Comparison of ENCODE assay signal across 21 cellular contexts in genomic region chrX:13009256-13009655, GRCh38. TPM values are rescaled to one million over a fixed set of nuclear protein-coding genes. Genes with fewer than 3 reads are reported as not detected.
DNase-seq lines count a peak whose midpoint lies in the region; ATAC-seq and TF ChIP-seq lines count a peak whose summit lies in the region.
"Had no signal": no experiment of that assay in that cellular context is flagged by ENCODE, and none has a peak within 500 bp of the region (broad histone marks: within the 10 kb centered on the region; RNA-seq: fewer than 3 reads in every experiment).

No MANE protein-coding gene starts in this region.

- H3K27ac ChIP-seq in OCI-LY1 (ENCODE audit: low read depth, low read length, poor library complexity, severe bottlenecking) (peak overlapping the region; percentile 92), mammary epithelial cell (ENCODE audit: insufficient read depth, low read depth, low read length) (peak overlapping the region; percentile 12), tibial artery (peak overlapping the region in 1 of 2 donors; percentile 28)
- H3K27ac ChIP-seq: BLaER1, parathyroid adenoma had no signal

- H3K4me1 ChIP-seq in OCI-LY1 (ENCODE audit: insufficient read depth, low read length, severe bottlenecking) (peaks cover 66% of the 10 kb centered on the region), mammary epithelial cell (ENCODE audit: insufficient read depth, low read length) (peaks cover 55% of the 10 kb centered on the region), tibial artery (peaks cover 0 to 40% (median 9%) of the 10 kb centered on the region in 4 donors)
- H3K4me1 ChIP-seq: parathyroid adenoma had no signal

- H3K36me3 ChIP-seq in OCI-LY1 (ENCODE audit: insufficient read depth, low read length) (no peaks in the 10 kb centered on the region), mammary epithelial cell (ENCODE audit: insufficient read depth, low read length) (no peaks in the 10 kb centered on the region), tibial artery (no peaks in the 10 kb centered on the region)
- H3K36me3 ChIP-seq: BLaER1, transverse colon had no signal

- CTCF ChIA-PET in mammary epithelial cell (lab: Charles Lee; ENCODE audit: low non-redundant PET) = no interaction called here

- in situ Hi-C loops in GM18951 (cut with MboI; ENCODE audit: low sequenced_read_pairs, unreplicated experiment) (loop anchor here (10.0 kb wide), 1 partner anchor 66 kb away; no protein-coding TSS in a partner anchor), mammary epithelial cell (cut with MboI; ENCODE audit: low sequenced_read_pairs in 2 of 2) (loop anchor here in 1 of 2 donors (10.0 kb wide), 1 partner anchor 216 kb away; no protein-coding TSS in a partner anchor)

- 0 out of 2 replicates have a peak, but pooled peaks cover 4% of the 10 kb centered on the region for H3F3A ChIP-seq in OCI-LY1 (ENCODE audit: insufficient read depth, low read length)

- H3K27me3 ChIP-seq in OCI-LY1 (ENCODE audit: insufficient read depth, low read length) (no peaks in the 10 kb centered on the region), mammary epithelial cell (ENCODE audit: insufficient read depth, low read length) (no peaks in the 10 kb centered on the region), tibial artery (no peaks in the 10 kb centered on the region)
- H3K27me3 ChIP-seq: BLaER1, transverse colon had no signal

- no peak overlapping the region for H3K4me3 ChIP-seq in OCI-LY1 (ENCODE audit: low read depth, low read length, poor library complexity, severe bottlenecking)
- H3K4me3 ChIP-seq in mammary epithelial cell (replicated peaks in 1 of 3; ENCODE audit: insufficient read depth in 1 of 3, low read depth in 2 of 3, low read length in 3 of 3) = no peak overlapping the region
- no peak overlapping the region for H3K4me3 ChIP-seq in tibial artery
- H3K4me3 ChIP-seq: BLaER1, GM23338, skin epidermis, transverse colon had no signal

- no TSS peak for BruUV-seq in mammary epithelial cell (replicated peaks; lab: Mats Ljungman, UMichigan)

- no peaks in the 10 kb centered on the region for H3K9me2 ChIP-seq in OCI-LY1 (ENCODE audit: low read depth, low read length)

- ATAC-seq in GM18873 (IDR thresholded peaks at IDR 0.05; ENCODE audit: low FRiP score, unreplicated experiment) = no peak
- no peak for ATAC-seq in stimulated activated naive CD8-positive, alpha-beta T cell treated with anti-CD3 and anti-CD28 coated beads, Interleukin-15, Interleukin-2, amounts not matched to agents 100 U/mL and 50 U/mL, for 24 hours
- ATAC-seq: GM23338; left lobe of liver; naive thymus-derived CD4-positive, alpha-beta T cell had no signal

- DNase-seq in mammary epithelial cell (peak; percentile 74), myocyte (ENCODE audit: low read depth) (peak; percentile 67), tibial artery (no peak)
- no peak for DNase-seq in stimulated activated naive CD8-positive, alpha-beta T cell treated with anti-CD3 and anti-CD28 coated beads, Interleukin-15, Interleukin-2, amounts not matched to agents 100 U/mL and 50 U/mL, for 24 hours
- DNase-seq: activated CD4-positive, alpha-beta T cell treated with anti-CD3 and anti-CD28 coated beads, Interleukin-2, amount 50 U/mL, for 4 hours; activated naive CD8-positive, alpha-beta T cell treated with anti-CD3 and anti-CD28 coated beads for 36 hours; DMS153; effector CD4-positive, alpha-beta T cell; naive thymus-derived CD4-positive, alpha-beta T cell; NCI-H1417; transverse colon had no signal

- intact Hi-C loops in mammary epithelial cell (cut with micrococcal nuclease) = loop anchor here (2.0 kb wide), 2 partner anchors 52 to 62 kb away; no protein-coding TSS in a partner anchor
- intact Hi-C loops in tibial artery (cut with DNase I; ENCODE audit: low total_unique reads) = no loop called here

- dilution Hi-C loops in mammary epithelial cell (cut with HindIII; ENCODE audit: low sequenced_read_pairs) = no loop called here

- H3K9me3 ChIP-seq in OCI-LY1 (ENCODE audit: low read length) (no peaks in the 10 kb centered on the region), mammary epithelial cell (replicated peaks; ENCODE audit: insufficient read depth, low read length) (no peaks in the 10 kb centered on the region), tibial artery (no peaks in the 10 kb centered on the region)
- H3K9me3 ChIP-seq: BLaER1, transverse colon had no signal

- no peak overlapping the region for H3K9ac ChIP-seq in OCI-LY1 (ENCODE audit: low read length)
- H3K9ac ChIP-seq in mammary epithelial cell (ENCODE audit: insufficient read depth, low read length) = no peak overlapping the region
- H3K9ac ChIP-seq: BLaER1, parathyroid adenoma had no signal

- TF ChIP-seq CTCF in OCI-LY1 (IDR thresholded peaks at IDR 0.05; ENCODE audit: low read length) = no peak
- no peak for TF ChIP-seq CTCF in mammary epithelial cell (conservative IDR thresholded peaks at IDR 0.05 in 1 of 2, IDR thresholded peaks at IDR 0.05 in 1 of 2; ENCODE audit: extremely low read depth in 1 of 2, insufficient read depth in 1 of 2, low read depth in 1 of 2, low read length in 2 of 2)
- TF ChIP-seq CTCF in tibial artery (IDR thresholded peaks at IDR 0.05) = no peak

- H2AFZ ChIP-seq in OCI-LY1 (ENCODE audit: low read length) (no peak overlapping the region), mammary epithelial cell (ENCODE audit: low read depth, low read length) (peak overlapping the region; percentile 0)
- H2AFZ ChIP-seq: GM23338, parathyroid adenoma had no signal

- no peaks in the 10 kb centered on the region for H3K79me2 ChIP-seq in OCI-LY1 (ENCODE audit: insufficient read depth, low read length)
- H3K79me2 ChIP-seq in mammary epithelial cell (ENCODE audit: insufficient read depth, low read length) = no peaks in the 10 kb centered on the region
- H3K79me2 ChIP-seq: parathyroid adenoma had no signal

- WGBS in mammary epithelial cell (ENCODE audit: low coverage, missing lambda C conversion rate) = 5% methylated on average over 2 of the region's 2 CpGs

- TF ChIP-seq POLR2A in GM18951 (IDR thresholded peaks at IDR 0.05; ENCODE audit: extremely low read depth, insufficient read depth, insufficient read length) = peak; percentile 30

- H4K20me1 ChIP-seq in OCI-LY1 (ENCODE audit: insufficient read depth, low read length) (no peaks in the 10 kb centered on the region), mammary epithelial cell (ENCODE audit: insufficient read depth, low read length) (no peaks in the 10 kb centered on the region)
- H4K20me1 ChIP-seq: BLaER1 had no signal

- no peak overlapping the region for H3K4me2 ChIP-seq in OCI-LY1 (ENCODE audit: low read length)
- H3K4me2 ChIP-seq in mammary epithelial cell (ENCODE audit: insufficient read depth, low read depth, low read length) = no peak overlapping the region
- H3K4me2 ChIP-seq: GM23338 had no signal

RNA-seq across cellular contexts. Expression of gene TMSB4X, which starts 34.3 kb away (rescaled TPM):
- total RNA-seq in mammary epithelial cell (1,000 to 10,000 TPM; 1,481 to 1,998 TPM), myocyte (2,306 and 4,478 TPM in 2 replicates)
- polyA plus RNA-seq in mammary epithelial cell = 2,487 TPM
- 1,100 TPM for polyA minus RNA-seq in mammary epithelial cell
- 5,381 TPM for polyA plus RNA-seq in myocyte (2012)

RNA-seq across cellular contexts. Expression of gene FAM9C, which starts 35.2 kb away (rescaled TPM):
- total RNA-seq in mammary epithelial cell = not detected
- polyA plus RNA-seq in mammary epithelial cell = not detected
- not detected for polyA minus RNA-seq in mammary epithelial cell
- 0.40 and 6.3 TPM in 2 replicates for total RNA-seq in myocyte
- 0.04 TPM for polyA plus RNA-seq in myocyte (2012)
- total RNA-seq: activated naive CD8-positive, alpha-beta T cell treated with anti-CD3 and anti-CD28 coated beads for 36 hours; cardiac septum; GM23338; left lobe of liver; OCI-LY7 had no signal
- polyA plus RNA-seq: naive thymus-derived CD4-positive, alpha-beta T cell had no signal

Comparison
In these comparisons a context has a peak if more than half of its experiments do, and no peak if none do; other contexts are left out.
1. DNase-seq: peak in mammary epithelial cell (single experiment) and myocyte (single experiment); none in stimulated activated naive CD8-positive, alpha-beta T cell treated with anti-CD3 and anti-CD28 coated beads, Interleukin-15, Interleukin-2, amounts not matched to agents 100 U/mL and 50 U/mL, for 24 hours (single experiment) and tibial artery (0 of 2).